1 cellular context compared by ENCODE assay signal in genomic region chrX:24054182-24055042, GRCh38.
TF ChIP-seq lines count a peak whose summit lies in the region.

Gene EIF2S3 (plus strand): TSS chrX:24054956. CDS start chrX:24054969, 13 bp downstream.

TF ChIP-seq in HepG2, 621 proteins besides CTCF, POLR2A, EP300 and RAD21 (continued from another document and continues in another):
- TF ChIP-seq GABPA (IDR thresholded peaks at IDR 0.05; ENCODE audit: low read depth, low read length) (peak; percentile 70), GABPA (CRISPR knock-in tag; IDR thresholded peaks at IDR 0.05; ENCODE audit: low read depth) (peak; percentile 92), CREBL2 (CRISPR knock-in tag; IDR thresholded peaks at IDR 0.05; ENCODE audit: borderline replicate concordance) (no peak), PPARG (CRISPR knock-in tag; conservative IDR thresholded peaks at IDR 0.05) (no peak), FOXM1 (CRISPR knock-in tag; IDR thresholded peaks at IDR 0.05) (no peak), ZNF263 (CRISPR knock-in tag; IDR thresholded peaks at IDR 0.05) (no peak), GFI1 (CRISPR knock-in tag; IDR thresholded peaks at IDR 0.05; ENCODE audit: borderline replicate concordance) (peak; percentile 38; the same call in 1 of the 2 replicates), FOXK2 (IDR thresholded peaks at IDR 0.05) (no peak), ZNF615 (CRISPR knock-in tag; IDR thresholded peaks at IDR 0.05; ENCODE audit: borderline replicate concordance) (no peak), ASH2L (IDR thresholded peaks at IDR 0.05; ENCODE audit: insufficient read length, low read depth, low read length) (peak; percentile 70), ZNF784 (CRISPR knock-in tag; IDR thresholded peaks at IDR 0.05; ENCODE audit: borderline replicate concordance) (0 out of 2 replicates have a peak, but pooled peaks have one; percentile 34), ZNF550 (CRISPR knock-in tag; IDR thresholded peaks at IDR 0.05; ENCODE audit: borderline replicate concordance) (no peak), NR0B2 (CRISPR knock-in tag; IDR thresholded peaks at IDR 0.05) (no peak), RCOR2 (CRISPR knock-in tag; IDR thresholded peaks at IDR 0.05) (no peak), KAT2B (IDR thresholded peaks at IDR 0.05; ENCODE audit: borderline replicate concordance, low read depth, low read length) (no peak), FOSL2 (CRISPR knock-in tag; IDR thresholded peaks at IDR 0.05) (peak; percentile 5; the same call in 1 of the 2 replicates), ZNF704 (CRISPR knock-in tag; IDR thresholded peaks at IDR 0.05; ENCODE audit: borderline replicate concordance) (no peak), HOXD1 (CRISPR knock-in tag; IDR thresholded peaks at IDR 0.05) (no peak), MNT (IDR thresholded peaks at IDR 0.05) (0 out of 2 replicates have a peak, but pooled peaks have one; percentile 7), ZBTB39 (CRISPR knock-in tag; IDR thresholded peaks at IDR 0.05) (no peak), ZBTB46 (CRISPR knock-in tag; IDR thresholded peaks at IDR 0.05; ENCODE audit: borderline replicate concordance) (no peak), ATAD3A (CRISPR knock-in tag; IDR thresholded peaks at IDR 0.05) (no peak), MYNN (CRISPR knock-in tag; IDR thresholded peaks at IDR 0.05; ENCODE audit: low read depth) (no peak), BCLAF1 (IDR thresholded peaks at IDR 0.05) (no peak), ZNF143 (CRISPR knock-in tag; IDR thresholded peaks at IDR 0.05) (peak; percentile 58; the same call in 1 of the 2 replicates), ZNF562 (CRISPR knock-in tag; IDR thresholded peaks at IDR 0.05; ENCODE audit: borderline replicate concordance) (no peak), SNRNP70 (IDR thresholded peaks at IDR 0.05; ENCODE audit: low read depth, low read length) (no peak), ZNF142 (CRISPR knock-in tag; IDR thresholded peaks at IDR 0.05) (no peak), CEBPG (CRISPR knock-in tag; IDR thresholded peaks at IDR 0.05) (peak; percentile 95), NR2F6 (IDR thresholded peaks at IDR 0.05) (no peak), NR2F6 (CRISPR knock-in tag; IDR thresholded peaks at IDR 0.05) (no peak), ZNF597 (CRISPR knock-in tag; IDR thresholded peaks at IDR 0.05) (no peak), FOXP4 (CRISPR knock-in tag; IDR thresholded peaks at IDR 0.05) (no peak), ZNF720 (CRISPR knock-in tag; IDR thresholded peaks at IDR 0.05) (no peak)
